ENCODE assay signal across 9 cellular contexts in the genomic region with DNA sequence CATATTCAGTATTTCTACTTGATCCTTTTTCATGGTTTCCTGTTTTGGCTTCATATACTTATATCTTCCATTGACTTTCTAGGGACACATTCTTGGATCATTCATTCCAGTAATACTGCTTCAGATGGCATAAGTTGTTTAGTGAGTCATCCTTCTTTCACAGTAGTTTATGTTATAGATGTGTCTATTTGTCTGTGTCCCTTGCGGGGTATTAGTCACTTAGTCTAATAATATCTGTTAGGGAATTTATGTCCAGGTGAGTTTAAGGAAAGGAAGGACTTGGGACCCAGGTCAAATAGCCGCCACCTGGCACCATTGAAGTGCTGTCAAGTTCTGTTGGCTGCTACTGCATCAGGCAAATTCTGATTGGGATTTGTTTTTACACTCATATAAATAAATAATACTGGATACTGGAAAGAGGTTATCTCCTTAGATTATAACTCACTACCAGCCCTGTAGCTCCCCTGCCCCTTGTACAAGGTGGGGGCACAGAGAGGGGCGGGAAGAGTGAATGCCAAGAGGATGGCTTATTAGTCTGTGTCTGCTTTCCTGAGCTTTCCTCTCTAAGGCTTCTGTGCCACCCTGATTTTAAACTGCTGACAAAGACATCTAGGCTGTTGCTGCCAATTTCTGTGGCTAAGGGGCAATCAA.
DNase-seq lines count a peak whose midpoint lies in the region; ATAC-seq and TF ChIP-seq lines count a peak whose summit lies in the region.
"Had no signal": no experiment of that assay in that cellular context is flagged by ENCODE, and none has a peak within 500 bp of the region (broad histone marks: within the 10 kb centered on the region; RNA-seq: fewer than 3 reads in every experiment).

No MANE protein-coding gene starts in this region.

- no peaks in the 10 kb centered on the region for H3K27me3 Mint-ChIP-seq in CD8-positive, alpha-beta memory T cell
- H3K27me3 Mint-ChIP-seq in brain (no peaks in the 10 kb centered on the region), mesothelial cell of epicardium (ENCODE audit: low read depth) (no peaks in the 10 kb centered on the region)

- peak overlapping the region in 5 of 7 donors; percentile 7 to 63 (median 21) for H3K4me3 Mint-ChIP-seq in CD8-positive, alpha-beta memory T cell
- H3K4me3 Mint-ChIP-seq in brain (peak overlapping the region in 1 of 5 experiments; percentile 36), mesothelial cell of epicardium (no peak overlapping the region)

- H3K36me3 ChIP-seq in CD8-positive, alpha-beta memory T cell (ENCODE audit: insufficient read depth, low read length): peaks cover 5% of the 10 kb centered on the region

- ATAC-seq in HG03108 (IDR thresholded peaks at IDR 0.05; ENCODE audit: unreplicated experiment) (no peak), HG03520 (IDR thresholded peaks at IDR 0.05; ENCODE audit: unreplicated experiment) (no peak)

- peaks cover 0 to 66% (median 14%) of the 10 kb centered on the region in 3 donors for H3K36me3 Mint-ChIP-seq in CD8-positive, alpha-beta memory T cell
- H3K36me3 Mint-ChIP-seq in brain: peaks cover 53% of the 10 kb centered on the region
- peaks cover 2% of the 10 kb centered on the region for H3K36me3 Mint-ChIP-seq in mesothelial cell of epicardium

- intact Hi-C loops in lower leg skin (cut with DNase I; ENCODE audit: low total_unique reads): no loop called here

- DNase-seq in CD8-positive, alpha-beta memory T cell: no peak
- DNase-seq in HPDE6-E6E7 (ENCODE audit: extremely low spot score) (peak; percentile 62), mesothelial cell of epicardium (ENCODE audit: low spot score in 2 of 2, unreplicated experiment in 2 of 2) (no peak), NCI-H1092 treated with DMSO at 0.1 percent for 48 hours (lab: John Stamatoyannopoulos, UW) (no peak), lower leg skin (ENCODE audit: low spot score in 2 of 2) (no peak)
- DNase-seq: activated CD4-positive, alpha-beta T cell treated with anti-CD3 and anti-CD28 coated beads, Interleukin-2, amount 50 U/mL, for 4 hours had no signal

- TF ChIP-seq POLR2A in lower leg skin (IDR thresholded peaks at IDR 0.05): no peak

- no peaks in the 10 kb centered on the region for H3K9me3 Mint-ChIP-seq in CD8-positive, alpha-beta memory T cell
- H3K9me3 Mint-ChIP-seq in brain: peaks cover under 1 to 17% (median 7%) of the 10 kb centered on the region in 5 experiments
- H3K9me3 Mint-ChIP-seq in mesothelial cell of epicardium: peaks cover 4% of the 10 kb centered on the region

- CTCF ChIA-PET in CD8-positive, alpha-beta memory T cell (lab: Charles Lee): interaction anchor here (1.0 kb wide), 1 partner anchor 9 kb away, joined by 3 read pairs; no protein-coding TSS in a partner anchor

- no peaks in the 10 kb centered on the region for H3K27me3 ChIP-seq in CD8-positive, alpha-beta memory T cell (ENCODE audit: insufficient read depth, low read length, poor library complexity, severe bottlenecking)

- WGBS in lower leg skin, 2 donors: 80 to 83% methylated on average over 3 of the region's 3 CpGs

- peaks cover 49% of the 10 kb centered on the region for H3K4me1 ChIP-seq in CD8-positive, alpha-beta memory T cell (ENCODE audit: insufficient read depth, low read length)

- H3K4me1 Mint-ChIP-seq in CD8-positive, alpha-beta memory T cell: peaks cover 69 to 93% (median 88%) of the 10 kb centered on the region in 3 donors
- H3K4me1 Mint-ChIP-seq in brain (peaks cover 49% of the 10 kb centered on the region), mesothelial cell of epicardium (peaks cover 14% of the 10 kb centered on the region)

- POLR2A ChIA-PET in CD8-positive, alpha-beta memory T cell (lab: Charles Lee): interaction anchor here (1.4 kb wide), 1 partner anchor 64 kb away, joined by 6 read pairs; a partner anchor contains a TSS

- H3K27ac Mint-ChIP-seq in CD8-positive, alpha-beta memory T cell: peak overlapping the region; percentile 12 to 91 (median 59)
- H3K27ac Mint-ChIP-seq in brain (peak overlapping the region in 4 of 5 experiments; percentile 53 to 80 (median 74)), mesothelial cell of epicardium (peak overlapping the region; percentile 51)

- no peak overlapping the region for H3K4me3 ChIP-seq in CD8-positive, alpha-beta memory T cell (ENCODE audit: low read length)
- H3K4me3 ChIP-seq in lower leg skin (ENCODE audit: low read depth, poor library complexity, severe bottlenecking): no peak overlapping the region

- TF ChIP-seq CTCF in brain (conservative IDR thresholded peaks at IDR 0.05) (no peak), mesothelial cell of epicardium (IDR thresholded peaks at IDR 0.05; ENCODE audit: unreplicated experiment) (no peak), lower leg skin (IDR thresholded peaks at IDR 0.05) (no peak)

- H3K27ac ChIP-seq in CD8-positive, alpha-beta memory T cell (ENCODE audit: low read depth, low read length): no peak overlapping the region

- no peaks in the 10 kb centered on the region for H3K9me3 ChIP-seq in CD8-positive, alpha-beta memory T cell (ENCODE audit: low read length)
